ENCODE assay signal across 9 cellular contexts in genomic region chr12:96720363-96720705, GRCh38.
DNase-seq lines count a peak whose midpoint lies in the region; ATAC-seq and TF ChIP-seq lines count a peak whose summit lies in the region.
"Had no signal": no experiment of that assay in that cellular context is flagged by ENCODE, and none has a peak within 500 bp of the region (broad histone marks: within the 10 kb centered on the region; RNA-seq: fewer than 3 reads in every experiment).

No MANE protein-coding gene starts in this region.

- peak overlapping the region; percentile 87 to 98 (median 92) for H3K4me3 Mint-ChIP-seq in CD4-positive, CD25-positive, alpha-beta regulatory T cell

- peak overlapping the region; percentile 94 for H3K4me3 ChIP-seq in CD4-positive, CD25-positive, alpha-beta regulatory T cell (ENCODE audit: low read depth, low read length)
- H3K4me3 ChIP-seq in OCI-LY7 (ENCODE audit: low read depth, low read length, poor library complexity, severe bottlenecking) (peak overlapping the region; percentile 54), mucosa of stomach (ENCODE audit: low read length) (peak overlapping the region; percentile 6)
- H3K4me3 ChIP-seq: lung had no signal

- H4K20me1 ChIP-seq in OCI-LY7 (ENCODE audit: insufficient read depth, low read length), result no peaks in the 10 kb centered on the region

- H3K4me2 ChIP-seq in OCI-LY7 (ENCODE audit: low read length), result peak overlapping the region; percentile 57

- peaks cover 0 to 1% (median 0%) of the 10 kb centered on the region in 7 donors for H3K9me3 Mint-ChIP-seq in CD4-positive, CD25-positive, alpha-beta regulatory T cell

- H3K79me2 ChIP-seq in OCI-LY7 (ENCODE audit: insufficient read depth, low read depth, low read length), result no peaks in the 10 kb centered on the region

- H3K9me3 ChIP-seq in CD4-positive, CD25-positive, alpha-beta regulatory T cell (ENCODE audit: control insufficient read depth in 2 of 2, low read length in 2 of 2), result no peaks in the 10 kb centered on the region
- no peaks in the 10 kb centered on the region for H3K9me3 ChIP-seq in OCI-LY7 (ENCODE audit: low read length)
- no peaks in the 10 kb centered on the region for H3K9me3 ChIP-seq in mucosa of stomach (ENCODE audit: control insufficient read depth, low read length)

- peak overlapping the region; percentile 35 for H3K9ac ChIP-seq in mucosa of stomach (ENCODE audit: low read length)

- peaks cover 6% of the 10 kb centered on the region for H3K4me1 ChIP-seq in CD4-positive, CD25-positive, alpha-beta regulatory T cell (ENCODE audit: control insufficient read depth, insufficient read depth, low read length, poor library complexity, severe bottlenecking)
- H3K4me1 ChIP-seq in OCI-LY7 (ENCODE audit: insufficient read depth, low read length, poor library complexity, severe bottlenecking) (peaks cover 11% of the 10 kb centered on the region), mucosa of stomach (ENCODE audit: control insufficient read depth, insufficient read depth, low read length) (no peaks in the 10 kb centered on the region)

- H3K27ac ChIP-seq in CD4-positive, CD25-positive, alpha-beta regulatory T cell (ENCODE audit: insufficient read depth, low read length, poor library complexity, severe bottlenecking), result peak overlapping the region; percentile 60
- H3K27ac ChIP-seq in OCI-LY7 (ENCODE audit: low read depth, low read length, poor library complexity, severe bottlenecking), result no peak overlapping the region

- H3K9me2 ChIP-seq in OCI-LY7 (ENCODE audit: insufficient read depth, low read length), result no peaks in the 10 kb centered on the region

- H3K4me1 Mint-ChIP-seq in CD4-positive, CD25-positive, alpha-beta regulatory T cell, result peaks cover 2 to 11% (median 6%) of the 10 kb centered on the region in 4 donors

- H3K27me3 ChIP-seq in CD4-positive, CD25-positive, alpha-beta regulatory T cell (ENCODE audit: control insufficient read depth, insufficient read depth, low read length), result no peaks in the 10 kb centered on the region
- no peaks in the 10 kb centered on the region for H3K27me3 ChIP-seq in mucosa of stomach (ENCODE audit: control insufficient read depth, insufficient read depth, low read length)

- H3K36me3 ChIP-seq in CD4-positive, CD25-positive, alpha-beta regulatory T cell (ENCODE audit: control insufficient read depth, insufficient read depth, low read length), result no peaks in the 10 kb centered on the region
- H3K36me3 ChIP-seq in OCI-LY7 (ENCODE audit: insufficient read depth, low read length) (no peaks in the 10 kb centered on the region), mucosa of stomach (ENCODE audit: control insufficient read depth, insufficient read depth, low read length) (no peaks in the 10 kb centered on the region)

- H3K27me3 Mint-ChIP-seq in CD4-positive, CD25-positive, alpha-beta regulatory T cell, result no peaks in the 10 kb centered on the region

- H3K36me3 Mint-ChIP-seq in CD4-positive, CD25-positive, alpha-beta regulatory T cell, result no peaks in the 10 kb centered on the region

- POLR2A ChIA-PET in OCI-LY7 (lab: Charles Lee), result interaction anchor here (0.6 to 1.6 kb wide), 5 partner anchors 18 to 187 kb away, joined by 3 read pairs; no protein-coding TSS in a partner anchor

- H2AFZ ChIP-seq in OCI-LY7 (ENCODE audit: low read length), result peak overlapping the region; percentile 97

- H3K27ac Mint-ChIP-seq in CD4-positive, CD25-positive, alpha-beta regulatory T cell, result peak overlapping the region; percentile 88 to 99 (median 92)

- peak in 1 of 3 donors; percentile 14 for DNase-seq in CD4-positive, CD25-positive, alpha-beta regulatory T cell
- DNase-seq in OCI-LY7 (ENCODE audit: low spot score) (peak; percentile 22), brain pericyte (ENCODE audit: low read depth, low spot score) (peak; percentile 2), superior temporal gyrus (ENCODE audit: extremely low spot score) (no peak), NCI-H82 (lab: John Stamatoyannopoulos, UW) (no peak)

- TF ChIP-seq CTCF in OCI-LY7 (conservative IDR thresholded peaks at IDR 0.05; ENCODE audit: low read length), result peak; percentile 31; the same call in 1 of the 2 replicates

- no TSS peak for BruUV-seq in OCI-LY7 (replicated peaks; lab: Mats Ljungman, UMichigan)

- ATAC-seq in CD4-positive, CD25-positive, alpha-beta regulatory T cell (ENCODE audit: low read depth in 2 of 2), result peak; percentile 65 to 68
- ATAC-seq in GM19023 (IDR thresholded peaks at IDR 0.05; ENCODE audit: unreplicated experiment), result peak; percentile 77
- peak; percentile 78 for ATAC-seq in HG03097 (IDR thresholded peaks at IDR 0.05; ENCODE audit: low FRiP score, unreplicated experiment)

- CTCF ChIA-PET in OCI-LY7 (lab: Charles Lee; ENCODE audit: unreplicated experiment), result no interaction called here

- intact Hi-C loops in OCI-LY7 (cut with micrococcal nuclease; ENCODE audit: unreplicated experiment), result no loop called here

Comparison
In these comparisons a context has a peak if more than half of its experiments do, and no peak if none do; other contexts are left out.
1. DNase-seq: peak in OCI-LY7 (single experiment) and brain pericyte (single experiment); none in superior temporal gyrus (single experiment) and NCI-H82 (single experiment).
2. H3K4me3 ChIP-seq: peak in every context shown above with its lines; median percentile 94 in CD4-positive, CD25-positive, alpha-beta regulatory T cell; 54 in OCI-LY7; 6 in mucosa of stomach.
3. Peak in every context shown above with its lines, with median percentiles within 50 percentile points of each other: ATAC-seq.